In the genomic region with DNA sequence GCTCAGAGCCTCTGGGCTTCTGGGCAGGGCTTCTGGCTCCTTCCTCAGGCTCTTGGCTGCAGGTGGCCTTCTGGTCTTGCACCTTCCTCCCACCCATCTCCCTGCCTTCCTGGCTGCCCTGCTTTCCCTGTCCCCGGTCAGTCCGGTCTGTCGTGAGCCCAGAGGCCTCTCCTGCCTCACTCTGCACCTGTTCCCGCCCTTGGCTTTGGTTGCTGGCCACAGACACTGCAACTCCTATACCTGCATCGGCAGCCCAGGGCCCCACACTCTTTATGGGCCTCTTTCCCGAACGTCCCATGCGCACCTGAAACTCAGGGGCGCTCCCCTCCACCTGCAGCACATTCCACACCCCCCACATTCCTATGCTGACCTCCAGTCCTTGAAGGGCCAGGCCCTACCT, we compare ENCODE assay signal across 18 cellular contexts.
"Had no signal": no experiment of that assay in that cellular context is flagged by ENCODE, and none has a peak within 500 bp of the region (broad histone marks: within the 10 kb centered on the region; RNA-seq: fewer than 3 reads in every experiment).

No MANE protein-coding gene starts in this region.

- DNase-seq: activated gamma-delta T cell had no signal

- H3K27me3 ChIP-seq: adrenal gland, ascending aorta, breast epithelium, colonic mucosa had no signal

- H3K36me3 ChIP-seq: adrenal gland, ascending aorta, breast epithelium, cardiac muscle cell, colonic mucosa had no signal

- H3K4me3 ChIP-seq: adrenal gland, ascending aorta, breast epithelium, cardiac muscle cell, colonic mucosa had no signal

- H3K36me3 Mint-ChIP-seq: activated naive CD8-positive, alpha-beta T cell treated with anti-CD3 and anti-CD28 coated beads for 36 hours; brain; T-cell; WTC11 had no signal

- H3K4me3 Mint-ChIP-seq: activated CD4-positive, alpha-beta memory T cell treated with anti-CD3 and anti-CD28 coated beads, Interleukin-2, amount 10 ng/mL, durations not matched to agents 7 days and 5 days; activated CD4-positive, alpha-beta T cell treated with anti-CD3 and anti-CD28 coated beads, Interleukin-2, amount 10 ng/mL, durations not matched to agents 7 days and 5 days; activated naive CD8-positive, alpha-beta T cell treated with anti-CD3 and anti-CD28 coated beads for 36 hours; activated naive CD8-positive, alpha-beta T cell treated with anti-CD3 and anti-CD28 coated beads, Interleukin-2, amount 50 U/mL, for 24 hours; activated T-cell treated with anti-CD3 and anti-CD28 coated beads, Interleukin-2, amount 50 U/mL, for 24 hours; activated T-cell treated with anti-CD3 and anti-CD28 coated beads, Interleukin-2, amount 50 U/mL, for 72 hours; brain; endodermal cell; T-cell; T-helper 1 cell treated with Interleukin-12 subunit alpha and Interleukin-12 subunit beta and Interleukin-4 antibody, amounts not matched to agents 30 μg/mL and 1 μg/mL, for 36 hours; WTC11 had no signal

- H3K9me3 Mint-ChIP-seq: activated CD4-positive, alpha-beta memory T cell treated with anti-CD3 and anti-CD28 coated beads, Interleukin-2, amount 10 ng/mL, durations not matched to agents 7 days and 5 days; activated CD4-positive, alpha-beta T cell treated with anti-CD3 and anti-CD28 coated beads, Interleukin-2, amount 10 ng/mL, durations not matched to agents 7 days and 5 days; activated naive CD8-positive, alpha-beta T cell treated with anti-CD3 and anti-CD28 coated beads for 36 hours; activated naive CD8-positive, alpha-beta T cell treated with anti-CD3 and anti-CD28 coated beads, Interleukin-2, amount 50 U/mL, for 24 hours; activated T-cell treated with anti-CD3 and anti-CD28 coated beads, Interleukin-2, amount 50 U/mL, for 24 hours; activated T-cell treated with anti-CD3 and anti-CD28 coated beads, Interleukin-2, amount 50 U/mL, for 72 hours; endodermal cell; T-cell; T-helper 1 cell treated with Interleukin-12 subunit alpha and Interleukin-12 subunit beta and Interleukin-4 antibody, amounts not matched to agents 30 μg/mL and 1 μg/mL, for 36 hours; WTC11 had no signal

- H3K27ac ChIP-seq: adrenal gland, ascending aorta, breast epithelium, cardiac muscle cell, colonic mucosa, VCaP had no signal

- H3K27ac Mint-ChIP-seq: activated CD4-positive, alpha-beta memory T cell treated with anti-CD3 and anti-CD28 coated beads, Interleukin-2, amount 10 ng/mL, durations not matched to agents 7 days and 5 days; activated CD4-positive, alpha-beta T cell treated with anti-CD3 and anti-CD28 coated beads, Interleukin-2, amount 10 ng/mL, durations not matched to agents 7 days and 5 days; activated naive CD8-positive, alpha-beta T cell treated with anti-CD3 and anti-CD28 coated beads for 36 hours; activated naive CD8-positive, alpha-beta T cell treated with anti-CD3 and anti-CD28 coated beads, Interleukin-2, amount 50 U/mL, for 24 hours; activated T-cell treated with anti-CD3 and anti-CD28 coated beads, Interleukin-2, amount 50 U/mL, for 24 hours; activated T-cell treated with anti-CD3 and anti-CD28 coated beads, Interleukin-2, amount 50 U/mL, for 72 hours; endodermal cell; T-cell; T-helper 1 cell treated with Interleukin-12 subunit alpha and Interleukin-12 subunit beta and Interleukin-4 antibody, amounts not matched to agents 30 μg/mL and 1 μg/mL, for 36 hours; WTC11 had no signal

- H3K27me3 Mint-ChIP-seq: activated naive CD8-positive, alpha-beta T cell treated with anti-CD3 and anti-CD28 coated beads for 36 hours; T-cell had no signal

- H3K9me3 ChIP-seq: adrenal gland, ascending aorta, breast epithelium, colonic mucosa had no signal
